16 cellular contexts compared by ENCODE assay signal in genomic region chr5:113693205-113693553, GRCh38.
DNase-seq lines count a peak whose midpoint lies in the region; ATAC-seq, FAIRE-seq and TF ChIP-seq lines count a peak whose summit lies in the region.
"Had no signal": no experiment of that assay in that cellular context is flagged by ENCODE, and none has a peak within 500 bp of the region (broad histone marks: within the 10 kb centered on the region; RNA-seq: fewer than 3 reads in every experiment).

No MANE protein-coding gene starts in this region.

- H3K4me3 ChIP-seq in endothelial cell of umbilical vein (replicated peaks in 1 of 3; ENCODE audit: insufficient read depth in 1 of 3, low read depth in 1 of 3, low read length in 3 of 3), result no peak overlapping the region
- H3K4me3 ChIP-seq in neuron (ENCODE audit: low read length), result no peak overlapping the region
- H3K4me3 ChIP-seq in esophagus muscularis mucosa, result no peak overlapping the region
- H3K4me3 ChIP-seq: prostate gland, stomach had no signal

- H3K27me3 ChIP-seq in endothelial cell of umbilical vein (ENCODE audit: control insufficient read depth in 2 of 2, insufficient read depth in 2 of 2, low read length in 2 of 2) (peaks cover 26 to 35% of the 10 kb centered on the region in 2 experiments), neuron (ENCODE audit: insufficient read depth, low read length) (peaks cover 5% of the 10 kb centered on the region), esophagus muscularis mucosa (no peaks in the 10 kb centered on the region)

- H3K4me2 ChIP-seq in endothelial cell of umbilical vein (ENCODE audit: insufficient read depth, low read length), result no peak overlapping the region

- in situ Hi-C loops in G401 (cut with HindIII; ENCODE audit: low sequenced_read_pairs) (no loop called here), GM13976 (cut with MboI; ENCODE audit: low sequenced_read_pairs, unreplicated experiment) (loop anchor here (25.0 kb wide), 1 partner anchor 769 kb away; no protein-coding TSS in a partner anchor)

- no peak overlapping the region for H3K9ac ChIP-seq in endothelial cell of umbilical vein (replicated peaks; ENCODE audit: extremely low read depth, insufficient read depth, low read length)

- DNase-seq in G401 (ENCODE audit: low spot score) (peak; percentile 49), NCI-H69 (lab: John Stamatoyannopoulos, UW) (peak; percentile 70), endothelial cell of umbilical vein (ENCODE audit: low read depth, low spot score) (peak; percentile 15), esophagus muscularis mucosa (ENCODE audit: extremely low spot score) (no peak), GM13976 (ENCODE audit: low spot score) (no peak)
- DNase-seq: Kasumi-1, kidney glomerular epithelial cell, NCI-H187 treated with DMSO at 0.1 percent for 48 hours, RPMI8226, stomach, T-cell, WERI-Rb-1 had no signal

- H3K79me2 ChIP-seq in endothelial cell of umbilical vein (ENCODE audit: control insufficient read depth, insufficient read depth, low read length), result no peaks in the 10 kb centered on the region

- TF ChIP-seq CTCF in endothelial cell of umbilical vein (IDR thresholded peaks at IDR 0.05; ENCODE audit: extremely low read depth in 1 of 2, insufficient read depth in 1 of 2, low read depth in 1 of 2, low read length in 2 of 2) (no peak), esophagus muscularis mucosa (IDR thresholded peaks at IDR 0.05) (no peak), GM13976 (IDR thresholded peaks at IDR 0.05; ENCODE audit: borderline replicate concordance, control extremely low read depth, extremely low read depth, insufficient read depth, missing control alignments) (no peak)

- H3K36me3 ChIP-seq in endothelial cell of umbilical vein (ENCODE audit: control insufficient read depth in 2 of 2, extremely low read depth in 1 of 2, insufficient read depth in 2 of 2, low read length in 2 of 2) (no peaks in the 10 kb centered on the region), neuron (ENCODE audit: insufficient read depth, low read length) (no peaks in the 10 kb centered on the region), esophagus muscularis mucosa (no peaks in the 10 kb centered on the region)
- H3K36me3 ChIP-seq: prostate gland, stomach, WERI-Rb-1 had no signal

- TF ChIP-seq POLR2A in endothelial cell of umbilical vein (IDR thresholded peaks at IDR 0.05; ENCODE audit: low read depth, low read length), result no peak
- no peak for TF ChIP-seq POLR2A in esophagus muscularis mucosa (IDR thresholded peaks at IDR 0.05; ENCODE audit: low read depth)

- no peak overlapping the region for H3K27ac ChIP-seq in endothelial cell of umbilical vein (ENCODE audit: insufficient read depth, low read depth, low read length)
- no peak overlapping the region for H3K27ac ChIP-seq in esophagus muscularis mucosa (replicated peaks in 1 of 4)
- H3K27ac ChIP-seq: prostate gland, stomach, WERI-Rb-1 had no signal

- H4K20me1 ChIP-seq in endothelial cell of umbilical vein (replicated peaks; ENCODE audit: control insufficient read depth, extremely low read depth, insufficient read depth, low read length), result no peaks in the 10 kb centered on the region

- H3K9me1 ChIP-seq in endothelial cell of umbilical vein (replicated peaks; ENCODE audit: control insufficient read depth, extremely low read depth, insufficient read depth, low read length), result no peaks in the 10 kb centered on the region

- ATAC-seq in HG03571 (IDR thresholded peaks at IDR 0.05; ENCODE audit: unreplicated experiment), result no peak
- ATAC-seq: activated T-helper 17 cell treated with anti-CD3 and anti-CD28 coated beads, Interleukin-2, amount 50 U/mL, for 72 hours; T-cell had no signal

- H2AFZ ChIP-seq in endothelial cell of umbilical vein (ENCODE audit: low read depth, low read length), result no peak overlapping the region
- peak overlapping the region; percentile 21 for H2AFZ ChIP-seq in neuron (ENCODE audit: low read depth, low read length)

- WGBS in esophagus muscularis mucosa, result 41% methylated on average over 8 of the region's 8 CpGs

- dilution Hi-C loops in endothelial cell of umbilical vein (cut with MboI; ENCODE audit: extremely low pct_ligation_motif_present, low sequenced_read_pairs), result no loop called here

- POLR2A ChIA-PET in endothelial cell of umbilical vein (lab: Charles Lee), result no interaction called here

- CTCF ChIA-PET in endothelial cell of umbilical vein (lab: Charles Lee), result interaction anchor here (1.0 to 1.6 kb wide), 3 partner anchors 11 to 757 kb away, joined by 3 read pairs; no protein-coding TSS in a partner anchor

- no TSS peak for BruUV-seq in endothelial cell of umbilical vein (replicated peaks; lab: Mats Ljungman, UMichigan)

- H3K9me3 ChIP-seq in endothelial cell of umbilical vein (replicated peaks; ENCODE audit: control insufficient read depth, insufficient read depth, low read length) (no peaks in the 10 kb centered on the region), neuron (ENCODE audit: low read length) (no peaks in the 10 kb centered on the region), esophagus muscularis mucosa (no peaks in the 10 kb centered on the region)
- H3K9me3 ChIP-seq: prostate gland, stomach had no signal

- intact Hi-C loops in endothelial cell of umbilical vein (cut with micrococcal nuclease) (no loop called here), esophagus muscularis mucosa (cut with DNase I) (no loop called here)

- no peak for TF ChIP-seq EP300 in esophagus muscularis mucosa (IDR thresholded peaks at IDR 0.05)

- FAIRE-seq in endothelial cell of umbilical vein (lab: Jason Lieb, UNC), result no peak

- no peaks in the 10 kb centered on the region for H3K4me1 ChIP-seq in endothelial cell of umbilical vein (ENCODE audit: control insufficient read depth, extremely low read depth, insufficient read depth, low read length)
- H3K4me1 ChIP-seq in neuron (ENCODE audit: insufficient read depth, low read length), result peaks cover 17% of the 10 kb centered on the region
- peaks cover 6 to 24% (median 16%) of the 10 kb centered on the region in 4 donors for H3K4me1 ChIP-seq in esophagus muscularis mucosa
- H3K4me1 ChIP-seq: prostate gland had no signal

TF ChIP-seq in endothelial cell of umbilical vein, 7 proteins besides CTCF, POLR2A, EP300 and RAD21:
- no peak for TF ChIP-seq MYC (IDR thresholded peaks at IDR 0.05; ENCODE audit: low read depth, low read length)
- no peak for TF ChIP-seq GATA2 (IDR thresholded peaks at IDR 0.05; ENCODE audit: insufficient read depth, insufficient read length, low read depth, low read length)
- TF ChIP-seq POLR2AphosphoS5 (IDR thresholded peaks at IDR 0.05; ENCODE audit: insufficient read depth, low read depth, low read length), result no peak
- TF ChIP-seq FOS (IDR thresholded peaks at IDR 0.05; ENCODE audit: borderline replicate concordance, insufficient read depth, low read length), result no peak
- TF ChIP-seq, protein P1, sequence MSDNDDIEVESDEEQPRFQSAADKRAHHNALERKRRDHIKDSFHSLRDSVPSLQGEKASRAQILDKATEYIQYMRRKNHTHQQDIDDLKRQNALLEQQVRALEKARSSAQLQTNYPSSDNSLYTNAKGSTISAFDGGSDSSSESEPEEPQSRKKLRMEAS (IDR thresholded peaks at IDR 0.05; ENCODE audit: insufficient read depth, insufficient read length), result no peak

Comparison
In these comparisons a context has a peak if more than half of its experiments do, and no peak if none do; other contexts are left out.
1. DNase-seq: peak in G401 (single experiment), NCI-H69 (single experiment) and endothelial cell of umbilical vein (single experiment); none in esophagus muscularis mucosa (single experiment) and GM13976 (single experiment).